In the genomic region with DNA sequence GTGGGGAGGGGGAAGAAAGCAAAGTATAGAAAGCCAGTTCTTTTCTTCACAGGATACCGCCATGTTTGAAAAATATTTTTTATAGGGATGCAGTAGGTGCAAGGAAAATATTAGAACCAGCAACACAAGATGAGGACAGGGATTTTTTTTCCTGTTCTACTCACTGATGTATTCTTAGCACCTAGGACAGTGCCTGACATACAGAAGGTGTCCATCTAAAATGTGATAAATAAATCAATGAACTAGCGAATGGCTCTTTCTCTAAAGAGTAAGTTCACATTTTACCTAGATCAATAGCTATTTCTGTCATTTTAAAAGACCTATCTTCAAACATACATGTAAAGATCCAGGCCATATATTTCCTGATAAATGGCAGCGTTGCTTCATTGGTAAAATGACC, we compare ENCODE assay signal across 1 cellular context.
A peak's percentile ranks its signal among the peaks of the same experiment; 100 is the strongest.
TF ChIP-seq lines count a peak whose summit lies in the region.

No MANE protein-coding gene starts in this region.

TF ChIP-seq in GM23338, 12 proteins besides CTCF, POLR2A, EP300 and RAD21:
- no peak for TF ChIP-seq ZNF331 (CRISPR knock-in tag; IDR thresholded peaks at IDR 0.05; ENCODE audit: low read depth)
- TF ChIP-seq, protein P1, sequence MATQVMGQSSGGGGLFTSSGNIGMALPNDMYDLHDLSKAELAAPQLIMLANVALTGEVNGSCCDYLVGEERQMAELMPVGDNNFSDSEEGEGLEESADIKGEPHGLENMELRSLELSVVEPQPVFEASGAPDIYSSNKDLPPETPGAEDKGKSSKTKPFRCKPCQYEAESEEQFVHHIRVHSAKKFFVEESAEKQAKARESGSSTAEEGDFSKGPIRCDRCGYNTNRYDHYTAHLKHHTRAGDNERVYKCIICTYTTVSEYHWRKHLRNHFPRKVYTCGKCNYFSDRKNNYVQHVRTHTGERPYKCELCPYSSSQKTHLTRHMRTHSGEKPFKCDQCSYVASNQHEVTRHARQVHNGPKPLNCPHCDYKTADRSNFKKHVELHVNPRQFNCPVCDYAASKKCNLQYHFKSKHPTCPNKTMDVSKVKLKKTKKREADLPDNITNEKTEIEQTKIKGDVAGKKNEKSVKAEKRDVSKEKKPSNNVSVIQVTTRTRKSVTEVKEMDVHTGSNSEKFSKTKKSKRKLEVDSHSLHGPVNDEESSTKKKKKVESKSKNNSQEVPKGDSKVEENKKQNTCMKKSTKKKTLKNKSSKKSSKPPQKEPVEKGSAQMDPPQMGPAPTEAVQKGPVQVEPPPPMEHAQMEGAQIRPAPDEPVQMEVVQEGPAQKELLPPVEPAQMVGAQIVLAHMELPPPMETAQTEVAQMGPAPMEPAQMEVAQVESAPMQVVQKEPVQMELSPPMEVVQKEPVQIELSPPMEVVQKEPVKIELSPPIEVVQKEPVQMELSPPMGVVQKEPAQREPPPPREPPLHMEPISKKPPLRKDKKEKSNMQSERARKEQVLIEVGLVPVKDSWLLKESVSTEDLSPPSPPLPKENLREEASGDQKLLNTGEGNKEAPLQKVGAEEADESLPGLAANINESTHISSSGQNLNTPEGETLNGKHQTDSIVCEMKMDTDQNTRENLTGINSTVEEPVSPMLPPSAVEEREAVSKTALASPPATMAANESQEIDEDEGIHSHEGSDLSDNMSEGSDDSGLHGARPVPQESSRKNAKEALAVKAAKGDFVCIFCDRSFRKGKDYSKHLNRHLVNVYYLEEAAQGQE (IDR thresholded peaks at IDR 0.05; ENCODE audit: unreplicated experiment): peak; percentile 32
